In the genomic region with DNA sequence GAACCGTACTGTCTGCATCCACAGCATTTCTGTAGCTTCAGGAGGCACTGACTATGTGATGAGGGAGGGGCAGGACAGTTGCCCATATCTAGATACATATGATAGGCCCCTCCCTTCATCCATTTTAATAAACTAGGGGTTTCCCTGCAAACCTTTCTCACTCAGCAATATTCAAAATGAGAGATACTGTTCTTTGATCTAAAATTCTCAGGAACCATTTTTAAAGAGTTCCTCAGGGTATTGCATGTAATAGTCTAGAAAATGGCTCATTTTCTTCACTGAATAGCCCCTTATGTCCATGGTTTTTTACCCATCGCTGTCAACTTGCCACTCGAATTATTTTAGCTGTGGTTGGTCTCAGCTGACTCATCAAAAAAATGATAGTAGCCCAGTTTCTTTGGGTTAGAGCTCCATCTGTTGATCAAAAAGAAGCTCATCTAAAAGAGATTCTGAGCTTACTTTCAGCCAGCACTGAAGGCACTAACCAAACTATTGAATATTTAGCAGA, we compare ENCODE assay signal across 2 cellular contexts.
TF ChIP-seq lines count a peak whose summit lies in the region.

No MANE protein-coding gene starts in this region.

TF ChIP-seq in neural cell, 6 proteins besides CTCF, POLR2A, EP300 and RAD21 (continued from another document):
- TF ChIP-seq, protein P1, sequence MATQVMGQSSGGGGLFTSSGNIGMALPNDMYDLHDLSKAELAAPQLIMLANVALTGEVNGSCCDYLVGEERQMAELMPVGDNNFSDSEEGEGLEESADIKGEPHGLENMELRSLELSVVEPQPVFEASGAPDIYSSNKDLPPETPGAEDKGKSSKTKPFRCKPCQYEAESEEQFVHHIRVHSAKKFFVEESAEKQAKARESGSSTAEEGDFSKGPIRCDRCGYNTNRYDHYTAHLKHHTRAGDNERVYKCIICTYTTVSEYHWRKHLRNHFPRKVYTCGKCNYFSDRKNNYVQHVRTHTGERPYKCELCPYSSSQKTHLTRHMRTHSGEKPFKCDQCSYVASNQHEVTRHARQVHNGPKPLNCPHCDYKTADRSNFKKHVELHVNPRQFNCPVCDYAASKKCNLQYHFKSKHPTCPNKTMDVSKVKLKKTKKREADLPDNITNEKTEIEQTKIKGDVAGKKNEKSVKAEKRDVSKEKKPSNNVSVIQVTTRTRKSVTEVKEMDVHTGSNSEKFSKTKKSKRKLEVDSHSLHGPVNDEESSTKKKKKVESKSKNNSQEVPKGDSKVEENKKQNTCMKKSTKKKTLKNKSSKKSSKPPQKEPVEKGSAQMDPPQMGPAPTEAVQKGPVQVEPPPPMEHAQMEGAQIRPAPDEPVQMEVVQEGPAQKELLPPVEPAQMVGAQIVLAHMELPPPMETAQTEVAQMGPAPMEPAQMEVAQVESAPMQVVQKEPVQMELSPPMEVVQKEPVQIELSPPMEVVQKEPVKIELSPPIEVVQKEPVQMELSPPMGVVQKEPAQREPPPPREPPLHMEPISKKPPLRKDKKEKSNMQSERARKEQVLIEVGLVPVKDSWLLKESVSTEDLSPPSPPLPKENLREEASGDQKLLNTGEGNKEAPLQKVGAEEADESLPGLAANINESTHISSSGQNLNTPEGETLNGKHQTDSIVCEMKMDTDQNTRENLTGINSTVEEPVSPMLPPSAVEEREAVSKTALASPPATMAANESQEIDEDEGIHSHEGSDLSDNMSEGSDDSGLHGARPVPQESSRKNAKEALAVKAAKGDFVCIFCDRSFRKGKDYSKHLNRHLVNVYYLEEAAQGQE (IDR thresholded peaks at IDR 0.05; ENCODE audit: borderline replicate concordance), result no peak
- TF ChIP-seq SMC3 (conservative IDR thresholded peaks at IDR 0.05; ENCODE audit: poor library complexity), result peak; percentile 71
- no peak for TF ChIP-seq EZH2 (IDR thresholded peaks at IDR 0.05; ENCODE audit: borderline replicate concordance, insufficient read depth, low read length, poor library complexity, severe bottlenecking)

TF ChIP-seq in WTC11, 78 proteins besides CTCF, POLR2A, EP300 and RAD21 (continued from another document):
- TF ChIP-seq HMGA2 (CRISPR knock-in tag; IDR thresholded peaks at IDR 0.05) (no peak), TEAD4 (CRISPR knock-in tag; IDR thresholded peaks at IDR 0.05) (no peak), SMAD3 (CRISPR knock-in tag; IDR thresholded peaks at IDR 0.05; ENCODE audit: borderline replicate concordance) (no peak), ETV6 (CRISPR knock-in tag; IDR thresholded peaks at IDR 0.05) (no peak), RORB (CRISPR knock-in tag; IDR thresholded peaks at IDR 0.05) (no peak), OVOL2 (CRISPR knock-in tag; IDR thresholded peaks at IDR 0.05; ENCODE audit: borderline replicate concordance) (no peak), ZNF219 (CRISPR knock-in tag; IDR thresholded peaks at IDR 0.05; ENCODE audit: borderline replicate concordance) (no peak), ZNF232 (CRISPR knock-in tag; IDR thresholded peaks at IDR 0.05) (no peak)
- TF ChIP-seq, protein P2, sequence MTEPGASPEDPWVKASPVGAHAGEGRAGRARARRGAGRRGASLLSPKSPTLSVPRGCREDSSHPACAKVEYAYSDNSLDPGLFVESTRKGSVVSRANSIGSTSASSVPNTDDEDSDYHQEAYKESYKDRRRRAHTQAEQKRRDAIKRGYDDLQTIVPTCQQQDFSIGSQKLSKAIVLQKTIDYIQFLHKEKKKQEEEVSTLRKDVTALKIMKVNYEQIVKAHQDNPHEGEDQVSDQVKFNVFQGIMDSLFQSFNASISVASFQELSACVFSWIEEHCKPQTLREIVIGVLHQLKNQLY (CRISPR knock-in tag; IDR thresholded peaks at IDR 0.05), result no peak
- TF ChIP-seq, protein P3, sequence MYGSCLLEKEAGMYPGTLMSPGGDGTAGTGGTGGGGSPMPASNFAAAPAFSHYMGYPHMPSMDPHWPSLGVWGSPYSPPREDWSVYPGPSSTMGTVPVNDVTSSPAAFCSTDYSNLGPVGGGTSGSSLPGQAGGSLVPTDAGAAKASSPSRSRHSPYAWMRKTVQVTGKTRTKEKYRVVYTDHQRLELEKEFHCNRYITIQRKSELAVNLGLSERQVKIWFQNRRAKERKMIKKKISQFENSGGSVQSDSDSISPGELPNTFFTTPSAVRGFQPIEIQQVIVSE (CRISPR knock-in tag; IDR thresholded peaks at IDR 0.05; ENCODE audit: borderline replicate concordance), result no peak
- TF ChIP-seq, protein P4, sequence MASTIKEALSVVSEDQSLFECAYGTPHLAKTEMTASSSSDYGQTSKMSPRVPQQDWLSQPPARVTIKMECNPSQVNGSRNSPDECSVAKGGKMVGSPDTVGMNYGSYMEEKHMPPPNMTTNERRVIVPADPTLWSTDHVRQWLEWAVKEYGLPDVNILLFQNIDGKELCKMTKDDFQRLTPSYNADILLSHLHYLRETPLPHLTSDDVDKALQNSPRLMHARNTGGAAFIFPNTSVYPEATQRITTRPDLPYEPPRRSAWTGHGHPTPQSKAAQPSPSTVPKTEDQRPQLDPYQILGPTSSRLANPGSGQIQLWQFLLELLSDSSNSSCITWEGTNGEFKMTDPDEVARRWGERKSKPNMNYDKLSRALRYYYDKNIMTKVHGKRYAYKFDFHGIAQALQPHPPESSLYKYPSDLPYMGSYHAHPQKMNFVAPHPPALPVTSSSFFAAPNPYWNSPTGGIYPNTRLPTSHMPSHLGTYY (CRISPR knock-in tag; IDR thresholded peaks at IDR 0.05), result no peak
- TF ChIP-seq, protein P5, sequence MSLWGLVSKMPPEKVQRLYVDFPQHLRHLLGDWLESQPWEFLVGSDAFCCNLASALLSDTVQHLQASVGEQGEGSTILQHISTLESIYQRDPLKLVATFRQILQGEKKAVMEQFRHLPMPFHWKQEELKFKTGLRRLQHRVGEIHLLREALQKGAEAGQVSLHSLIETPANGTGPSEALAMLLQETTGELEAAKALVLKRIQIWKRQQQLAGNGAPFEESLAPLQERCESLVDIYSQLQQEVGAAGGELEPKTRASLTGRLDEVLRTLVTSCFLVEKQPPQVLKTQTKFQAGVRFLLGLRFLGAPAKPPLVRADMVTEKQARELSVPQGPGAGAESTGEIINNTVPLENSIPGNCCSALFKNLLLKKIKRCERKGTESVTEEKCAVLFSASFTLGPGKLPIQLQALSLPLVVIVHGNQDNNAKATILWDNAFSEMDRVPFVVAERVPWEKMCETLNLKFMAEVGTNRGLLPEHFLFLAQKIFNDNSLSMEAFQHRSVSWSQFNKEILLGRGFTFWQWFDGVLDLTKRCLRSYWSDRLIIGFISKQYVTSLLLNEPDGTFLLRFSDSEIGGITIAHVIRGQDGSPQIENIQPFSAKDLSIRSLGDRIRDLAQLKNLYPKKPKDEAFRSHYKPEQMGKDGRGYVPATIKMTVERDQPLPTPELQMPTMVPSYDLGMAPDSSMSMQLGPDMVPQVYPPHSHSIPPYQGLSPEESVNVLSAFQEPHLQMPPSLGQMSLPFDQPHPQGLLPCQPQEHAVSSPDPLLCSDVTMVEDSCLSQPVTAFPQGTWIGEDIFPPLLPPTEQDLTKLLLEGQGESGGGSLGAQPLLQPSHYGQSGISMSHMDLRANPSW (CRISPR knock-in tag; conservative IDR thresholded peaks at IDR 0.05; ENCODE audit: low read depth), result no peak
- TF ChIP-seq, protein P6, sequence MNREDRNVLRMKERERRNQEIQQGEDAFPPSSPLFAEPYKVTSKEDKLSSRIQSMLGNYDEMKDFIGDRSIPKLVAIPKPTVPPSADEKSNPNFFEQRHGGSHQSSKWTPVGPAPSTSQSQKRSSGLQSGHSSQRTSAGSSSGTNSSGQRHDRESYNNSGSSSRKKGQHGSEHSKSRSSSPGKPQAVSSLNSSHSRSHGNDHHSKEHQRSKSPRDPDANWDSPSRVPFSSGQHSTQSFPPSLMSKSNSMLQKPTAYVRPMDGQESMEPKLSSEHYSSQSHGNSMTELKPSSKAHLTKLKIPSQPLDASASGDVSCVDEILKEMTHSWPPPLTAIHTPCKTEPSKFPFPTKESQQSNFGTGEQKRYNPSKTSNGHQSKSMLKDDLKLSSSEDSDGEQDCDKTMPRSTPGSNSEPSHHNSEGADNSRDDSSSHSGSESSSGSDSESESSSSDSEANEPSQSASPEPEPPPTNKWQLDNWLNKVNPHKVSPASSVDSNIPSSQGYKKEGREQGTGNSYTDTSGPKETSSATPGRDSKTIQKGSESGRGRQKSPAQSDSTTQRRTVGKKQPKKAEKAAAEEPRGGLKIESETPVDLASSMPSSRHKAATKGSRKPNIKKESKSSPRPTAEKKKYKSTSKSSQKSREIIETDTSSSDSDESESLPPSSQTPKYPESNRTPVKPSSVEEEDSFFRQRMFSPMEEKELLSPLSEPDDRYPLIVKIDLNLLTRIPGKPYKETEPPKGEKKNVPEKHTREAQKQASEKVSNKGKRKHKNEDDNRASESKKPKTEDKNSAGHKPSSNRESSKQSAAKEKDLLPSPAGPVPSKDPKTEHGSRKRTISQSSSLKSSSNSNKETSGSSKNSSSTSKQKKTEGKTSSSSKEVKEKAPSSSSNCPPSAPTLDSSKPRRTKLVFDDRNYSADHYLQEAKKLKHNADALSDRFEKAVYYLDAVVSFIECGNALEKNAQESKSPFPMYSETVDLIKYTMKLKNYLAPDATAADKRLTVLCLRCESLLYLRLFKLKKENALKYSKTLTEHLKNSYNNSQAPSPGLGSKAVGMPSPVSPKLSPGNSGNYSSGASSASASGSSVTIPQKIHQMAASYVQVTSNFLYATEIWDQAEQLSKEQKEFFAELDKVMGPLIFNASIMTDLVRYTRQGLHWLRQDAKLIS (CRISPR knock-in tag; IDR thresholded peaks at IDR 0.05; ENCODE audit: borderline replicate concordance), result no peak
TF ChIP-seq in WTC11: peak in this region for 0.
